8 cellular contexts compared by ENCODE assay signal in genomic region chr5:179558912-179559279, GRCh38. TPM values are rescaled to one million over a fixed set of nuclear protein-coding genes. Genes with fewer than 3 reads are reported as not detected.
DNase-seq lines count a peak whose midpoint lies in the region; ATAC-seq, FAIRE-seq and TF ChIP-seq lines count a peak whose summit lies in the region.

No MANE protein-coding gene starts in this region.

- no peak for DNase-seq in CD14-positive monocyte (ENCODE audit: low spot score)
- no peak for DNase-seq in HFFc6
- peak in 1 of 2 experiments; percentile 45 for DNase-seq in PC-9
- no peak for DNase-seq in mesenchymal stem cell
- peak; percentile 57 for DNase-seq in transverse colon
- DNase-seq in H54 (ENCODE audit: insufficient read length, low spot score) = no peak

- H3K4me3 ChIP-seq in PC-9 (peak overlapping the region; percentile 91), duodenal mucosa (ENCODE audit: low read depth in 1 of 2, low read length in 2 of 2) (peak overlapping the region; percentile 83 to 91), mesenchymal stem cell (ENCODE audit: insufficient read depth in 1 of 2, low read depth in 1 of 2, low read length in 2 of 2) (peak overlapping the region in 1 of 2 experiments; percentile 90), transverse colon (peak overlapping the region; percentile 21 to 51 (median 40))

- TF ChIP-seq POLR2A in transverse colon (IDR thresholded peaks at IDR 0.05) = no peak
- no peak for TF ChIP-seq POLR2A in H54 (IDR thresholded peaks at IDR 0.05; ENCODE audit: low read depth, low read length)

- H3K36me3 Mint-ChIP-seq in CD14-positive monocyte = peaks cover 24 to 51% of the 10 kb centered on the region in 2 donors
- H3K36me3 Mint-ChIP-seq in HFFc6 (ENCODE audit: low read depth) = peaks cover 34% of the 10 kb centered on the region

- TF ChIP-seq CTCF in CD14-positive monocyte (IDR thresholded peaks at IDR 0.05) (no peak), HFFc6 (IDR thresholded peaks at IDR 0.05) (no peak), PC-9 (conservative IDR thresholded peaks at IDR 0.05) (no peak), transverse colon (IDR thresholded peaks at IDR 0.05) (no peak)

- H4K8ac ChIP-seq in mesenchymal stem cell (ENCODE audit: low read length) = no peak overlapping the region

- no peak overlapping the region for H2BK120ac ChIP-seq in mesenchymal stem cell (ENCODE audit: low read depth, low read length)

- H3K27ac Mint-ChIP-seq in CD14-positive monocyte (peak overlapping the region; percentile 84 to 94 (median 92)), HFFc6 (peak overlapping the region; percentile 92)

- H3K23ac ChIP-seq in mesenchymal stem cell (ENCODE audit: low read length in 2 of 2) = no peak overlapping the region

- in situ Hi-C loops in transverse colon (cut with MboI; ENCODE audit: low pct_ligation_motif_present in 1 of 4, low pct_unique_long_range_greater_than_20kb in 1 of 4, low sequenced_read_pairs in 3 of 4) = no loop called here

- H2BK15ac ChIP-seq in mesenchymal stem cell (ENCODE audit: low read depth, poor library complexity, severe bottlenecking) = no peak overlapping the region

- peak overlapping the region in 1 of 2 experiments; percentile 85 for H3K18ac ChIP-seq in mesenchymal stem cell (ENCODE audit: low read depth in 1 of 2, low read length in 2 of 2)

- ATAC-seq in GM21717 (IDR thresholded peaks at IDR 0.05; ENCODE audit: unreplicated experiment) = no peak

- intact Hi-C loops in CD14-positive monocyte (cut with micrococcal nuclease) (loop anchor here (10.0 kb wide), 2 partner anchors 66 to 934 kb away; partner anchors contain the start of genes CLK4 (in 1 of the 2) and HNRNPH1 (in 1 of the 2)), PC-9 (cut with micrococcal nuclease; ENCODE audit: unreplicated experiment) (loop anchor here (2.0 to 5.0 kb wide), 3 partner anchors 40 to 140 kb away; partner anchors contain the start of genes CANX and HNRNPH1), transverse colon (cut with DNase I; ENCODE audit: low total_unique reads) (no loop called here)

- H2AFZ ChIP-seq in PC-9 (peak overlapping the region; percentile 94), mesenchymal stem cell (ENCODE audit: low read depth, low read length) (no peak overlapping the region)

- no peaks in the 10 kb centered on the region for H3K9me2 ChIP-seq in PC-9 (ENCODE audit: insufficient read depth)

- H3K79me1 ChIP-seq in mesenchymal stem cell (replicated peaks; ENCODE audit: low read length, poor library complexity, severe bottlenecking) = peaks cover 20% of the 10 kb centered on the region

- no peak overlapping the region for H4K91ac ChIP-seq in mesenchymal stem cell (ENCODE audit: low read length)

- H2BK12ac ChIP-seq in mesenchymal stem cell (ENCODE audit: low read length in 2 of 2) = no peak overlapping the region

- peak overlapping the region; percentile 78 for H3K27ac ChIP-seq in PC-9
- H3K27ac ChIP-seq in duodenal mucosa (ENCODE audit: low read depth, low read length) = no peak overlapping the region
- peak overlapping the region; percentile 88 for H3K27ac ChIP-seq in mesenchymal stem cell (ENCODE audit: low read length, poor library complexity, severe bottlenecking)
- H3K27ac ChIP-seq in transverse colon = peak overlapping the region; percentile 83 to 89 (median 88)

- H3K4me1 ChIP-seq in PC-9 (replicated peaks; ENCODE audit: insufficient read depth) (peaks cover 14% of the 10 kb centered on the region), duodenal mucosa (ENCODE audit: control insufficient read depth in 1 of 2, insufficient read depth in 2 of 2, low read length in 2 of 2) (peaks cover 5 to 6% of the 10 kb centered on the region in 2 donors), mesenchymal stem cell (ENCODE audit: control insufficient read depth, insufficient read depth, low read depth, low read length) (peaks cover 13% of the 10 kb centered on the region), transverse colon (peaks cover 4 to 23% (median 17%) of the 10 kb centered on the region in 4 donors)

- BruUV-seq in PC-9 (replicated peaks; lab: Mats Ljungman, UMichigan) = TSS peak; percentile 95

- H3K4me1 Mint-ChIP-seq in CD14-positive monocyte (peaks cover 16% of the 10 kb centered on the region), HFFc6 (ENCODE audit: low read depth) (peaks cover 30% of the 10 kb centered on the region)

- peaks cover 13% of the 10 kb centered on the region; the same call in 1 of the 2 replicates for H3F3A ChIP-seq in PC-9 (ENCODE audit: insufficient read depth, low read depth)

- CTCF ChIA-PET in PC-9 (lab: Charles Lee) = no interaction called here

- H3K4me3 Mint-ChIP-seq in CD14-positive monocyte (peak overlapping the region; percentile 87 to 94), HFFc6 (peak overlapping the region; percentile 91)

- 0 out of 2 replicates have a peak, but pooled peaks cover 3% of the 10 kb centered on the region for H4K20me1 ChIP-seq in PC-9 (ENCODE audit: insufficient read depth)

- H3K9me3 Mint-ChIP-seq in CD14-positive monocyte (peaks cover 0 to 3% (median 0%) of the 10 kb centered on the region in 7 donors), HFFc6 (peaks cover 10% of the 10 kb centered on the region)

- H3K27me3 Mint-ChIP-seq in CD14-positive monocyte (ENCODE audit: low read depth in 3 of 3) = no peaks in the 10 kb centered on the region
- H3K27me3 Mint-ChIP-seq in HFFc6 (ENCODE audit: insufficient read depth) = peaks cover 2% of the 10 kb centered on the region

- FAIRE-seq in H54 (lab: Jason Lieb, UNC) = no peak

- H3K4me2 ChIP-seq in PC-9 (peak overlapping the region; percentile 90), mesenchymal stem cell (ENCODE audit: low read length, poor library complexity, severe bottlenecking) (peak overlapping the region; percentile 83)

- no peaks in the 10 kb centered on the region for H3K9me3 ChIP-seq in PC-9 (ENCODE audit: insufficient read depth, low read depth)
- H3K9me3 ChIP-seq in duodenal mucosa (ENCODE audit: control insufficient read depth in 1 of 2, low read length in 2 of 2) = no peaks in the 10 kb centered on the region
- H3K9me3 ChIP-seq in mesenchymal stem cell (ENCODE audit: control insufficient read depth, low read length) = no peaks in the 10 kb centered on the region
- H3K9me3 ChIP-seq in transverse colon = no peaks in the 10 kb centered on the region

- H3K79me2 ChIP-seq in PC-9 (ENCODE audit: low read depth) = peaks cover 54% of the 10 kb centered on the region

- no peak for TF ChIP-seq EP300 in transverse colon (IDR thresholded peaks at IDR 0.05; ENCODE audit: low read depth)

- no peak overlapping the region for H2BK5ac ChIP-seq in mesenchymal stem cell (ENCODE audit: low read depth, low read length, poor library complexity, severe bottlenecking)

- H3K14ac ChIP-seq in mesenchymal stem cell (ENCODE audit: low read length in 2 of 2) = no peak overlapping the region

- H3K36me3 ChIP-seq in PC-9 (ENCODE audit: low read depth) (peaks cover 28% of the 10 kb centered on the region; the same call in 1 of the 2 replicates), duodenal mucosa (ENCODE audit: control insufficient read depth in 1 of 2, insufficient read depth in 2 of 2, low read length in 2 of 2) (peaks cover 12 to 22% of the 10 kb centered on the region in 2 donors), mesenchymal stem cell (ENCODE audit: control insufficient read depth in 1 of 2, insufficient read depth in 2 of 2, low read depth in 1 of 2, low read length in 2 of 2) (peaks cover 29 to 30% of the 10 kb centered on the region in 2 experiments), transverse colon (peaks cover 0 to 21% (median 7%) of the 10 kb centered on the region in 4 donors)

- H3K9ac ChIP-seq in duodenal mucosa (ENCODE audit: low read depth in 1 of 2, low read length in 2 of 2) = peak overlapping the region; percentile 60 to 79
- peak overlapping the region; percentile 89 for H3K9ac ChIP-seq in mesenchymal stem cell (ENCODE audit: low read length)

- H3K4ac ChIP-seq in mesenchymal stem cell (ENCODE audit: low read depth in 1 of 2, low read length in 2 of 2) = peak overlapping the region; percentile 46 to 75

- POLR2A ChIA-PET in PC-9 (lab: Charles Lee; ENCODE audit: unreplicated experiment) = interaction anchor here (0.5 to 0.9 kb wide), 6 partner anchors 21 to 1405 kb away, joined by 3 to 10 read pairs (median 4); partner anchors contain the start of gene NHP2

- WGBS in mesenchymal stem cell = 6% methylated on average over 11 of the region's 14 CpGs
- WGBS in transverse colon (ENCODE audit: low coverage in 1 of 2), 2 donors = 0 to 5% methylated on average over 9 to 14 of the region's 14 CpGs

- H3K27me3 ChIP-seq in PC-9 (ENCODE audit: insufficient read depth, low read depth) = no peaks in the 10 kb centered on the region
- no peaks in the 10 kb centered on the region for H3K27me3 ChIP-seq in duodenal mucosa (ENCODE audit: control insufficient read depth in 1 of 2, insufficient read depth in 2 of 2, low read length in 2 of 2)
- H3K27me3 ChIP-seq in mesenchymal stem cell (ENCODE audit: control insufficient read depth in 1 of 2, insufficient read depth in 1 of 2, low read length in 2 of 2) = no peaks in the 10 kb centered on the region
- no peaks in the 10 kb centered on the region for H3K27me3 ChIP-seq in transverse colon

- no peak overlapping the region for H2AK5ac ChIP-seq in mesenchymal stem cell (ENCODE audit: low read length, severe bottlenecking)

RNA-seq across cellular contexts. Expression of gene RUFY1, which starts 8.5 kb away (rescaled TPM):
- 10 to 100 TPM; 28.8 to 29.3 TPM for polyA plus RNA-seq in CD14-positive monocyte
- 10 to 100 TPM; 34.3 to 37.2 (median 36.0) TPM for total RNA-seq in HFFc6 (2021; fragmentation: NEBNext Ultra II Directional; extraction: Animal tissue kit (Norgen Biotek cat#: 25700))
- 63.9 and 72.2 TPM in 2 replicates for total RNA-seq in PC-9 (2021)
- 21.5 TPM for polyA plus RNA-seq in mesenchymal stem cell (2013, experiment 1 of 2)
- 20.2 TPM for polyA plus RNA-seq in mesenchymal stem cell (2013, experiment 2 of 2)
- 10 to 100 TPM; 37.7 to 98.5 (median 52.7) TPM for total RNA-seq in transverse colon
